ENCODE assay signal across 13 cellular contexts in genomic region chr19:5864725-5865486, GRCh38. TPM values are rescaled to one million over a fixed set of nuclear protein-coding genes. Genes with fewer than 3 reads are reported as not detected.
DNase-seq lines count a peak whose midpoint lies in the region; ATAC-seq and TF ChIP-seq lines count a peak whose summit lies in the region.
"Had no signal": no experiment of that assay in that cellular context is flagged by ENCODE, and none has a peak within 500 bp of the region (broad histone marks: within the 10 kb centered on the region; RNA-seq: fewer than 3 reads in every experiment).

No MANE protein-coding gene starts in this region.

- DNase-seq in HEK293T (ENCODE audit: extremely low spot score), result no peak
- no peak for DNase-seq in mammary epithelial cell
- DNase-seq in neuronal stem cell (ENCODE audit: low spot score), result no peak
- DNase-seq in SJCRH30, result no peak
- DNase-seq in thyroid gland, result no peak
- DNase-seq: left ventricle myocardium inferior, NCI-H1436, NCI-H524, ovary, RPMI8226, T1000 had no signal

- no TSS peak for BruUV-seq in mammary epithelial cell (replicated peaks; lab: Mats Ljungman, UMichigan)

- H3K18ac ChIP-seq in neuronal stem cell (ENCODE audit: low read length), result peak overlapping the region; percentile 64

- no peak for ATAC-seq in HG03045 (IDR thresholded peaks at IDR 0.05; ENCODE audit: unreplicated experiment)

- H3K9ac ChIP-seq in mammary epithelial cell (ENCODE audit: insufficient read depth, low read length) (no peak overlapping the region), neuronal stem cell (ENCODE audit: low read depth, low read length, poor library complexity) (peak overlapping the region; percentile 67)

- dilution Hi-C loops in mammary epithelial cell (cut with HindIII; ENCODE audit: low sequenced_read_pairs), result loop anchor here (5.0 kb wide), 1 partner anchor 102 kb away; no protein-coding TSS in a partner anchor

- H3K4me3 ChIP-seq in mammary epithelial cell (replicated peaks in 1 of 3; ENCODE audit: insufficient read depth in 1 of 3, low read depth in 2 of 3, low read length in 3 of 3) (no peak overlapping the region), neuronal stem cell (ENCODE audit: low read length in 2 of 2) (no peak overlapping the region), SJCRH30 (no peak overlapping the region), thyroid gland (replicated peaks in 1 of 3) (no peak overlapping the region)
- H3K4me3 ChIP-seq: left ventricle myocardium inferior, ovary had no signal

- H2BK5ac ChIP-seq in neuronal stem cell (ENCODE audit: low read length), result no peak overlapping the region

- in situ Hi-C loops in mammary epithelial cell (cut with MboI; ENCODE audit: low sequenced_read_pairs in 2 of 2), result no loop called here

- no peak overlapping the region for H2AFZ ChIP-seq in mammary epithelial cell (ENCODE audit: low read depth, low read length)
- H2AFZ ChIP-seq in neuronal stem cell (ENCODE audit: low read length), result no peak overlapping the region

- WGBS in mammary epithelial cell (ENCODE audit: low coverage, missing lambda C conversion rate), result 77% methylated on average over 12 of the region's 14 CpGs
- no CpG with 5 or more reads among the region's 14 CpGs for WGBS in neuronal stem cell (ENCODE audit: extremely low coverage in 2 of 2, insufficient read length in 2 of 2, insufficient replicate concordance in 1 of 2), 2 donors
- 84 to 85% methylated on average over 14 of the region's 14 CpGs for WGBS in thyroid gland, 2 donors

- H3K4me2 ChIP-seq in mammary epithelial cell (ENCODE audit: insufficient read depth, low read depth, low read length), result no peak overlapping the region
- no peak overlapping the region for H3K4me2 ChIP-seq in neuronal stem cell (ENCODE audit: insufficient read depth, low read length, poor library complexity, severe bottlenecking)

- no peak for TF ChIP-seq POLR2A in thyroid gland (IDR thresholded peaks at IDR 0.05)

- no peak overlapping the region for H3K4ac ChIP-seq in neuronal stem cell (ENCODE audit: low read length)

- H3K9me3 ChIP-seq in mammary epithelial cell (replicated peaks; ENCODE audit: insufficient read depth, low read length), result no peaks in the 10 kb centered on the region
- H3K9me3 ChIP-seq in neuronal stem cell (replicated peaks in 1 of 2; ENCODE audit: control insufficient read depth in 2 of 2, insufficient read depth in 1 of 2, low read depth in 1 of 2, low read length in 2 of 2), result no peaks in the 10 kb centered on the region
- H3K9me3 ChIP-seq in SJCRH30 (replicated peaks), result no peaks in the 10 kb centered on the region
- H3K9me3 ChIP-seq in thyroid gland, result no peaks in the 10 kb centered on the region
- H3K9me3 ChIP-seq: left ventricle myocardium inferior, ovary had no signal

- H3K27me3 ChIP-seq in mammary epithelial cell (ENCODE audit: insufficient read depth, low read length) (peaks cover 3% of the 10 kb centered on the region), neuronal stem cell (ENCODE audit: control insufficient read depth in 3 of 3, insufficient read depth in 3 of 3, low read depth in 1 of 3, low read length in 3 of 3) (peaks cover 0 to 3% (median 0%) of the 10 kb centered on the region in 3 experiments), SJCRH30 (no peaks in the 10 kb centered on the region), thyroid gland (no peaks in the 10 kb centered on the region)
- H3K27me3 ChIP-seq: ovary had no signal

- peak overlapping the region; percentile 75 for H2AK5ac ChIP-seq in neuronal stem cell (ENCODE audit: low read depth, low read length)

- CTCF ChIA-PET in HEK293T (lab: Yijun Ruan, JAX), result interaction anchor here (0.5 to 0.6 kb wide), 2 partner anchors 16 to 1510 kb away, joined by 3 read pairs; no protein-coding TSS in a partner anchor
- CTCF ChIA-PET in mammary epithelial cell (lab: Charles Lee; ENCODE audit: low non-redundant PET), result no interaction called here

- POLR2A ChIA-PET in HEK293T (lab: Yijun Ruan, JAX), result no interaction called here

- peak overlapping the region; percentile 94 for H3K14ac ChIP-seq in neuronal stem cell (ENCODE audit: low read length)

- intact Hi-C loops in mammary epithelial cell (cut with micrococcal nuclease) (no loop called here), thyroid gland (cut with DNase I) (no loop called here)

- H3K27ac ChIP-seq in mammary epithelial cell (ENCODE audit: insufficient read depth, low read depth, low read length) (no peak overlapping the region), neuronal stem cell (replicated peaks; ENCODE audit: low read length) (no peak overlapping the region), SJCRH30 (no peak overlapping the region), thyroid gland (no peak overlapping the region)
- H3K27ac ChIP-seq: left ventricle myocardium inferior, ovary had no signal

- H3K4me1 ChIP-seq in mammary epithelial cell (ENCODE audit: insufficient read depth, low read length), result no peaks in the 10 kb centered on the region
- peaks cover 0 to 3% of the 10 kb centered on the region in 2 donors for H3K4me1 ChIP-seq in neuronal stem cell (ENCODE audit: control insufficient read depth in 2 of 2, insufficient read depth in 1 of 2, low read depth in 1 of 2, low read length in 2 of 2)
- H3K4me1 ChIP-seq in SJCRH30, result peaks cover 9% of the 10 kb centered on the region
- no peaks in the 10 kb centered on the region for H3K4me1 ChIP-seq in thyroid gland
- H3K4me1 ChIP-seq: left ventricle myocardium inferior had no signal

- H2BK15ac ChIP-seq in neuronal stem cell (ENCODE audit: low read length), result peak overlapping the region; percentile 33

- no peak overlapping the region for H4K91ac ChIP-seq in neuronal stem cell (ENCODE audit: low read depth, low read length, poor library complexity)

- peaks cover 2% of the 10 kb centered on the region for H3K79me1 ChIP-seq in neuronal stem cell (ENCODE audit: low read depth, low read length)

- H3K79me2 ChIP-seq in mammary epithelial cell (ENCODE audit: insufficient read depth, low read length), result no peaks in the 10 kb centered on the region

- peak overlapping the region; percentile 52 for H3K23ac ChIP-seq in neuronal stem cell (ENCODE audit: low read depth, low read length, poor library complexity)

- peak; percentile 28 to 29 for TF ChIP-seq CTCF in mammary epithelial cell (conservative IDR thresholded peaks at IDR 0.05 in 1 of 2, IDR thresholded peaks at IDR 0.05 in 1 of 2; ENCODE audit: extremely low read depth in 1 of 2, insufficient read depth in 1 of 2, low read depth in 1 of 2, low read length in 2 of 2)
- TF ChIP-seq CTCF in thyroid gland (IDR thresholded peaks at IDR 0.05), result peak in 1 of 6 experiments; percentile 7

- H4K20me1 ChIP-seq in mammary epithelial cell (ENCODE audit: insufficient read depth, low read length), result no peaks in the 10 kb centered on the region

- peak overlapping the region; percentile 17 for H4K8ac ChIP-seq in neuronal stem cell (ENCODE audit: low read depth, low read length)

- peak overlapping the region; percentile 78 for H2BK12ac ChIP-seq in neuronal stem cell (ENCODE audit: low read length)

- no peaks in the 10 kb centered on the region for H3K36me3 ChIP-seq in mammary epithelial cell (ENCODE audit: insufficient read depth, low read length)
- no peaks in the 10 kb centered on the region for H3K36me3 ChIP-seq in neuronal stem cell (replicated peaks in 1 of 2; ENCODE audit: control insufficient read depth in 2 of 2, insufficient read depth in 2 of 2, low read length in 2 of 2)
- H3K36me3 ChIP-seq in SJCRH30, result no peaks in the 10 kb centered on the region
- H3K36me3 ChIP-seq in thyroid gland, result no peaks in the 10 kb centered on the region
- H3K36me3 ChIP-seq: left ventricle myocardium inferior, ovary had no signal

- no peak overlapping the region for H2BK120ac ChIP-seq in neuronal stem cell (ENCODE audit: low read depth, low read length)

TF ChIP-seq in HEK293T, 16 proteins besides CTCF, POLR2A, EP300 and RAD21:
- TF ChIP-seq HDGF (IDR thresholded peaks at IDR 0.05; ENCODE audit: borderline replicate concordance) (no peak), L3MBTL2 (conservative IDR thresholded peaks at IDR 0.05) (0 out of 2 replicates have a peak, but pooled peaks have one; percentile 16), ARNT (IDR thresholded peaks at IDR 0.05) (0 out of 2 replicates have a peak, but pooled peaks have one; percentile 23)

RNA-seq across cellular contexts. Expression of gene FUT5, which starts 5.4 kb away (rescaled TPM):
- total RNA-seq in mammary epithelial cell (not detected), thyroid gland (not detected)
- not detected for polyA plus RNA-seq in mammary epithelial cell
- polyA minus RNA-seq in mammary epithelial cell, result not detected
- 0.38 TPM for polyA plus RNA-seq in neuronal stem cell (2013, experiment 1 of 2)
- polyA plus RNA-seq in neuronal stem cell (2013, experiment 2 of 2), result 0.39 TPM
- 0.61 and 0.94 TPM in 2 replicates for total RNA-seq in SJCRH30 (2014; rRNA removed; shearing (Covaris generic))
- total RNA-seq: activated CD8-positive, alpha-beta memory T cell treated with anti-CD3 and anti-CD28 coated beads for 36 hours; left ventricle myocardium inferior had no signal
- polyA plus RNA-seq: ovary had no signal

RNA-seq across cellular contexts. Expression of gene FUT3, which starts 13.7 kb away (rescaled TPM):
- total RNA-seq in mammary epithelial cell, result 1 to 10 TPM in 1 of 2 donors, under 1 TPM in 1; 0.67 to 1.0 TPM
- 0.45 TPM for polyA plus RNA-seq in mammary epithelial cell
- polyA minus RNA-seq in mammary epithelial cell, result not detected
- 1.4 TPM for polyA plus RNA-seq in neuronal stem cell (2013, experiment 1 of 2)
- polyA plus RNA-seq in neuronal stem cell (2013, experiment 2 of 2), result 1.3 TPM
- total RNA-seq in SJCRH30 (2014; rRNA removed; shearing (Covaris generic)), result 21.9 and 23.9 TPM in 2 replicates
- under 1 TPM in 1 of 4 donors, not detected in 3; 0.13 TPM for total RNA-seq in thyroid gland
- total RNA-seq: activated CD8-positive, alpha-beta memory T cell treated with anti-CD3 and anti-CD28 coated beads for 36 hours; left ventricle myocardium inferior had no signal

RNA-seq across cellular contexts. Expression of gene FUT6, which starts 25.4 kb away (rescaled TPM):
- total RNA-seq in mammary epithelial cell, result under 1 TPM in 1 of 2 donors, not detected in 1; 0.17 TPM
- not detected for polyA plus RNA-seq in mammary epithelial cell
- polyA minus RNA-seq in mammary epithelial cell, result not detected
- polyA plus RNA-seq in neuronal stem cell (2013, experiment 1 of 2), result 0.11 TPM
- 0.06 TPM for polyA plus RNA-seq in neuronal stem cell (2013, experiment 2 of 2)
- 2.0 TPM in 2 replicates for total RNA-seq in SJCRH30 (2014; rRNA removed; shearing (Covaris generic))
- total RNA-seq in thyroid gland, result not detected
- total RNA-seq: activated CD8-positive, alpha-beta memory T cell treated with anti-CD3 and anti-CD28 coated beads for 36 hours; left ventricle myocardium inferior had no signal
- polyA plus RNA-seq: ovary had no signal

RNA-seq across cellular contexts. Expression of gene NDUFA11, which starts 38.7 kb away (rescaled TPM):
- total RNA-seq in mammary epithelial cell (100 to 1,000 TPM; 223 to 257 TPM), thyroid gland (100 to 1,000 TPM; 115 to 325 (median 195) TPM)
- polyA plus RNA-seq in mammary epithelial cell, result 522 TPM
- polyA minus RNA-seq in mammary epithelial cell, result 25.0 TPM
- polyA plus RNA-seq in neuronal stem cell (2013, experiment 1 of 2), result 244 TPM
- polyA plus RNA-seq in neuronal stem cell (2013, experiment 2 of 2), result 235 TPM
- 245 and 307 TPM in 2 replicates for total RNA-seq in SJCRH30 (2014; rRNA removed; shearing (Covaris generic))

RNA-seq across cellular contexts. Expression of gene VMAC, which starts 39.8 kb away (rescaled TPM):
- 1 to 10 TPM; 3.4 to 7.3 TPM for total RNA-seq in mammary epithelial cell
- polyA plus RNA-seq in mammary epithelial cell, result 1.2 TPM
- polyA minus RNA-seq in mammary epithelial cell, result 1.4 TPM
- polyA plus RNA-seq in neuronal stem cell (2013, experiment 1 of 2), result 2.7 TPM
- polyA plus RNA-seq in neuronal stem cell (2013, experiment 2 of 2), result 2.4 TPM
- total RNA-seq in SJCRH30 (2014; rRNA removed; shearing (Covaris generic)), result 0.94 and 1.3 TPM in 2 replicates
- total RNA-seq in thyroid gland, result 10 to 100 TPM; 14.3 to 27.2 (median 17.8) TPM

Comparison
In these comparisons a context has a peak if more than half of its experiments do, and no peak if none do; other contexts are left out.
1. RNA of gene FUT3, which starts 13.7 kb away (total RNA-seq): 21.9 to 23.9 TPM in SJCRH30; 0.67 to 1.0 TPM in mammary epithelial cell and 0.13 TPM in thyroid gland; every median in the first group is over 10 times any median in the second.